In the genomic region with DNA sequence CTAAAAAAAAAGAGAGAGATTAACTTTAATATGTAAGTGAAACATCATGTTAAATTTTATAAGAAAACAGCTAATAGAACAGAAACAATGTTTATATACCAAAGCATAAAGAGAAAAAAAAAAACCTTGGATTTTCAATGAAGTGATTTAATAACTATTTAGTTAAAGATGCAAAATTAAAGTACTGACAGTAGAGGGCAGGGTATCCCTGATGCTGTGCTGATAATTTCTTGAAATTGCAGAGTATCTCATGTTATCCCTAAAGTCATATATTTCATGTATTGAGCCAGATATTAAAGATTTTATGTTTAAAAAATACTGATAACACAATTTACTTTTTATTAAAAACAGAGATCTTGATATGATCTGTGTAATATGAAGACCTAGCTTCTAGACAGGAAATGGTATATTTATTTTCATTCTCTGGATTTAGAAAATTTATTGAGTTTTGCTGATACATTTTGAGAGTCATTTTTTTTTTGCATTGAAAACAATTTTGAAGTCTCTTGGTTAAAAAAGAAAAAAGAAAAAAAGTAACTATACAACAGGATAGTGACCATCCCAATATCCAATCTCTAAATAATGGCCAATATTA, we compare ENCODE assay signal across 11 cellular contexts.
DNase-seq lines count a peak whose midpoint lies in the region; FAIRE-seq and TF ChIP-seq lines count a peak whose summit lies in the region.
"Had no signal": no experiment of that assay in that cellular context is flagged by ENCODE, and none has a peak within 500 bp of the region (broad histone marks: within the 10 kb centered on the region; RNA-seq: fewer than 3 reads in every experiment).

No MANE protein-coding gene starts in this region.

- peak; percentile 74 for TF ChIP-seq RAD21 in SK-N-SH (IDR thresholded peaks at IDR 0.05; ENCODE audit: low read length)

- H3K4me3 ChIP-seq in SK-N-SH (ENCODE audit: low read depth in 2 of 2, low read length in 1 of 2) (no peak overlapping the region), fibroblast of pulmonary artery (replicated peaks; ENCODE audit: low read depth, low read length) (no peak overlapping the region), retinal pigment epithelial cell (ENCODE audit: low read length) (no peak overlapping the region)

- H3K9me2 ChIP-seq in SK-N-SH, result no peaks in the 10 kb centered on the region

- H2AFZ ChIP-seq in SK-N-SH (ENCODE audit: low read depth), result no peak overlapping the region

- TF ChIP-seq POLR2A in GM12892 (IDR thresholded peaks at IDR 0.05; ENCODE audit: low read depth, low read length), result no peak

- H3K4me1 ChIP-seq in SK-N-SH (ENCODE audit: control insufficient read depth in 1 of 2, insufficient read depth in 2 of 2, low read depth in 1 of 2, low read length in 1 of 2), result no peaks in the 10 kb centered on the region; a peak in 1 of 4 replicates

- no peak for FAIRE-seq in GM12892 (lab: Jason Lieb, UNC)
- FAIRE-seq: keratinocyte had no signal

- H3K79me2 ChIP-seq in SK-N-SH (ENCODE audit: insufficient read depth), result no peaks in the 10 kb centered on the region

- H3F3A ChIP-seq in SK-N-SH (replicated peaks; ENCODE audit: insufficient read depth), result no peaks in the 10 kb centered on the region

- no peaks in the 10 kb centered on the region for H4K20me1 ChIP-seq in SK-N-SH (ENCODE audit: insufficient read depth)

- no peaks in the 10 kb centered on the region for H3K9me3 ChIP-seq in SK-N-SH

- no peak overlapping the region for H3K4me2 ChIP-seq in SK-N-SH

- no peak overlapping the region for H3K27ac ChIP-seq in SK-N-SH (ENCODE audit: low read depth in 2 of 2, low read length in 1 of 2)

- POLR2A ChIA-PET in SK-N-SH (lab: Yijun Ruan, JAX), result no interaction called here

- no peaks in the 10 kb centered on the region for H3K36me3 ChIP-seq in SK-N-SH (replicated peaks in 1 of 2; ENCODE audit: control insufficient read depth in 1 of 2, insufficient read depth in 2 of 2, low read length in 1 of 2)

- no peaks in the 10 kb centered on the region for H3K27me3 ChIP-seq in SK-N-SH (ENCODE audit: insufficient read depth)

- TF ChIP-seq CTCF in SK-N-SH (IDR thresholded peaks at IDR 0.05) (peak; percentile 55), fibroblast of pulmonary artery (IDR thresholded peaks at IDR 0.05; ENCODE audit: low read length, missing control alignments) (peak; percentile 55), retinal pigment epithelial cell (conservative IDR thresholded peaks at IDR 0.05; ENCODE audit: low read depth, low read length) (peak; percentile 54)

- no peak overlapping the region for H3K9ac ChIP-seq in SK-N-SH

- DNase-seq in DMS 273 (lab: John Stamatoyannopoulos, UW; ENCODE audit: unreplicated experiment) (peak; percentile 19), DMS 273 treated with DMSO at 0.1 percent for 48 hours (lab: John Stamatoyannopoulos, UW) (no peak), SK-N-SH (peak; percentile 34), fibroblast of pulmonary artery (ENCODE audit: low read depth) (peak; percentile 57), retinal pigment epithelial cell (ENCODE audit: low read depth) (no peak), GM12892 (ENCODE audit: insufficient read length) (no peak), NCI-H748 (lab: John Stamatoyannopoulos, UW; ENCODE audit: unreplicated experiment) (no peak), mucosa of gallbladder (ENCODE audit: low spot score) (no peak)
- DNase-seq: 8988T, NCI-H187 had no signal

- no peak for TF ChIP-seq EP300 in SK-N-SH (IDR thresholded peaks at IDR 0.05; ENCODE audit: borderline replicate concordance in 1 of 2, low read depth in 1 of 2, low read length in 1 of 2)

- CTCF ChIA-PET in SK-N-SH (lab: Yijun Ruan, JAX), result interaction anchor here (0.7 to 2.3 kb wide), 12 partner anchors 9 to 1266 kb away, joined by 3 to 14 read pairs (median 3); no protein-coding TSS in a partner anchor

TF ChIP-seq in SK-N-SH, 30 proteins besides CTCF, POLR2A, EP300 and RAD21:
- TF ChIP-seq, protein P1, sequence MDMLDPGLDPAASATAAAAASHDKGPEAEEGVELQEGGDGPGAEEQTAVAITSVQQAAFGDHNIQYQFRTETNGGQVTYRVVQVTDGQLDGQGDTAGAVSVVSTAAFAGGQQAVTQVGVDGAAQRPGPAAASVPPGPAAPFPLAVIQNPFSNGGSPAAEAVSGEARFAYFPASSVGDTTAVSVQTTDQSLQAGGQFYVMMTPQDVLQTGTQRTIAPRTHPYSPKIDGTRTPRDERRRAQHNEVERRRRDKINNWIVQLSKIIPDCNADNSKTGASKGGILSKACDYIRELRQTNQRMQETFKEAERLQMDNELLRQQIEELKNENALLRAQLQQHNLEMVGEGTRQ (IDR thresholded peaks at IDR 0.05; ENCODE audit: borderline replicate concordance, low read depth, low read length), result no peak
- TF ChIP-seq, protein P2, sequence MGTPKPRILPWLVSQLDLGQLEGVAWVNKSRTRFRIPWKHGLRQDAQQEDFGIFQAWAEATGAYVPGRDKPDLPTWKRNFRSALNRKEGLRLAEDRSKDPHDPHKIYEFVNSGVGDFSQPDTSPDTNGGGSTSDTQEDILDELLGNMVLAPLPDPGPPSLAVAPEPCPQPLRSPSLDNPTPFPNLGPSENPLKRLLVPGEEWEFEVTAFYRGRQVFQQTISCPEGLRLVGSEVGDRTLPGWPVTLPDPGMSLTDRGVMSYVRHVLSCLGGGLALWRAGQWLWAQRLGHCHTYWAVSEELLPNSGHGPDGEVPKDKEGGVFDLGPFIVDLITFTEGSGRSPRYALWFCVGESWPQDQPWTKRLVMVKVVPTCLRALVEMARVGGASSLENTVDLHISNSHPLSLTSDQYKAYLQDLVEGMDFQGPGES (IDR thresholded peaks at IDR 0.05; ENCODE audit: low read depth, low read length), result no peak
- no peak for TF ChIP-seq MEF2A (IDR thresholded peaks at IDR 0.05; ENCODE audit: borderline replicate concordance, low read depth)
- TF ChIP-seq CHD2 (IDR thresholded peaks at IDR 0.05; ENCODE audit: low read length, partially characterized antibody), result no peak
- peak; percentile 37 for TF ChIP-seq GATA2 (CRISPR knock-in tag; IDR thresholded peaks at IDR 0.05)
- no peak for TF ChIP-seq NRF1 (IDR thresholded peaks at IDR 0.05; ENCODE audit: low read depth, low read length)
- no peak for TF ChIP-seq FOXM1 (IDR thresholded peaks at IDR 0.05; ENCODE audit: low read depth)
- TF ChIP-seq MXI1 (IDR thresholded peaks at IDR 0.05; ENCODE audit: low read depth, low read length), result no peak
- TF ChIP-seq, protein P3, sequence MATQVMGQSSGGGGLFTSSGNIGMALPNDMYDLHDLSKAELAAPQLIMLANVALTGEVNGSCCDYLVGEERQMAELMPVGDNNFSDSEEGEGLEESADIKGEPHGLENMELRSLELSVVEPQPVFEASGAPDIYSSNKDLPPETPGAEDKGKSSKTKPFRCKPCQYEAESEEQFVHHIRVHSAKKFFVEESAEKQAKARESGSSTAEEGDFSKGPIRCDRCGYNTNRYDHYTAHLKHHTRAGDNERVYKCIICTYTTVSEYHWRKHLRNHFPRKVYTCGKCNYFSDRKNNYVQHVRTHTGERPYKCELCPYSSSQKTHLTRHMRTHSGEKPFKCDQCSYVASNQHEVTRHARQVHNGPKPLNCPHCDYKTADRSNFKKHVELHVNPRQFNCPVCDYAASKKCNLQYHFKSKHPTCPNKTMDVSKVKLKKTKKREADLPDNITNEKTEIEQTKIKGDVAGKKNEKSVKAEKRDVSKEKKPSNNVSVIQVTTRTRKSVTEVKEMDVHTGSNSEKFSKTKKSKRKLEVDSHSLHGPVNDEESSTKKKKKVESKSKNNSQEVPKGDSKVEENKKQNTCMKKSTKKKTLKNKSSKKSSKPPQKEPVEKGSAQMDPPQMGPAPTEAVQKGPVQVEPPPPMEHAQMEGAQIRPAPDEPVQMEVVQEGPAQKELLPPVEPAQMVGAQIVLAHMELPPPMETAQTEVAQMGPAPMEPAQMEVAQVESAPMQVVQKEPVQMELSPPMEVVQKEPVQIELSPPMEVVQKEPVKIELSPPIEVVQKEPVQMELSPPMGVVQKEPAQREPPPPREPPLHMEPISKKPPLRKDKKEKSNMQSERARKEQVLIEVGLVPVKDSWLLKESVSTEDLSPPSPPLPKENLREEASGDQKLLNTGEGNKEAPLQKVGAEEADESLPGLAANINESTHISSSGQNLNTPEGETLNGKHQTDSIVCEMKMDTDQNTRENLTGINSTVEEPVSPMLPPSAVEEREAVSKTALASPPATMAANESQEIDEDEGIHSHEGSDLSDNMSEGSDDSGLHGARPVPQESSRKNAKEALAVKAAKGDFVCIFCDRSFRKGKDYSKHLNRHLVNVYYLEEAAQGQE (IDR thresholded peaks at IDR 0.05; ENCODE audit: low read depth, low read length), result no peak
- TF ChIP-seq GABPA (IDR thresholded peaks at IDR 0.05; ENCODE audit: low read depth), result no peak
- TF ChIP-seq SMC3 (IDR thresholded peaks at IDR 0.05; ENCODE audit: low read depth, low read length), result peak; percentile 39; the same call in 1 of the 2 replicates
TF ChIP-seq in SK-N-SH: peak in this region for 2.

Comparison
In these comparisons a context has a peak if more than half of its experiments do, and no peak if none do; other contexts are left out.
1. DNase-seq: peak in DMS 273 (single experiment), SK-N-SH (single experiment) and fibroblast of pulmonary artery (single experiment); none in DMS 273 treated with DMSO at 0.1 percent for 48 hours (single experiment), retinal pigment epithelial cell (single experiment), GM12892 (single experiment), NCI-H748 (single experiment) and mucosa of gallbladder (single experiment).
2. Peak in every context shown above with its lines, with median percentiles within 50 percentile points of each other: CTCF ChIP-seq.